ENCODE assay signal across 1 cellular context in the genomic region with DNA sequence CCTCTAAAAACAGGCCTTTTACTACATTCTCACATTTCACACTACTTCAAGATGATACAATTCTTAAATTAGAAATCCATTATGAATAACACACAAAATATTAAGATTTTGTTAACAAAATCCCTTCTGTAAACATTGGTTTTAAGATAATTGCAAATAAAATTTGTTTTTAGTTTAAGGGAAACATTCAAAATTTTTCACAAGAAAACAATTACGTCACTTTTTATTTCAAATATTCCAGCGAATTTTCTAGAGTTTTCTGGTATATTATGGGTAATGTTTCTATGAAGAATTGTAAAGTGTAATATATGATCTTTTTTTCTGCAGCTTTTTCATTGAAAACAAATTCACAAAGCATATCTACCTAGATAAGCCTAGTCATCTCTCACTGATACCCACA.
TF ChIP-seq lines count a peak whose summit lies in the region.

No MANE protein-coding gene starts in this region.

TF ChIP-seq in neural cell, 6 proteins besides CTCF, POLR2A, EP300 and RAD21 (continued from another document):
- TF ChIP-seq, protein P1, sequence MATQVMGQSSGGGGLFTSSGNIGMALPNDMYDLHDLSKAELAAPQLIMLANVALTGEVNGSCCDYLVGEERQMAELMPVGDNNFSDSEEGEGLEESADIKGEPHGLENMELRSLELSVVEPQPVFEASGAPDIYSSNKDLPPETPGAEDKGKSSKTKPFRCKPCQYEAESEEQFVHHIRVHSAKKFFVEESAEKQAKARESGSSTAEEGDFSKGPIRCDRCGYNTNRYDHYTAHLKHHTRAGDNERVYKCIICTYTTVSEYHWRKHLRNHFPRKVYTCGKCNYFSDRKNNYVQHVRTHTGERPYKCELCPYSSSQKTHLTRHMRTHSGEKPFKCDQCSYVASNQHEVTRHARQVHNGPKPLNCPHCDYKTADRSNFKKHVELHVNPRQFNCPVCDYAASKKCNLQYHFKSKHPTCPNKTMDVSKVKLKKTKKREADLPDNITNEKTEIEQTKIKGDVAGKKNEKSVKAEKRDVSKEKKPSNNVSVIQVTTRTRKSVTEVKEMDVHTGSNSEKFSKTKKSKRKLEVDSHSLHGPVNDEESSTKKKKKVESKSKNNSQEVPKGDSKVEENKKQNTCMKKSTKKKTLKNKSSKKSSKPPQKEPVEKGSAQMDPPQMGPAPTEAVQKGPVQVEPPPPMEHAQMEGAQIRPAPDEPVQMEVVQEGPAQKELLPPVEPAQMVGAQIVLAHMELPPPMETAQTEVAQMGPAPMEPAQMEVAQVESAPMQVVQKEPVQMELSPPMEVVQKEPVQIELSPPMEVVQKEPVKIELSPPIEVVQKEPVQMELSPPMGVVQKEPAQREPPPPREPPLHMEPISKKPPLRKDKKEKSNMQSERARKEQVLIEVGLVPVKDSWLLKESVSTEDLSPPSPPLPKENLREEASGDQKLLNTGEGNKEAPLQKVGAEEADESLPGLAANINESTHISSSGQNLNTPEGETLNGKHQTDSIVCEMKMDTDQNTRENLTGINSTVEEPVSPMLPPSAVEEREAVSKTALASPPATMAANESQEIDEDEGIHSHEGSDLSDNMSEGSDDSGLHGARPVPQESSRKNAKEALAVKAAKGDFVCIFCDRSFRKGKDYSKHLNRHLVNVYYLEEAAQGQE (IDR thresholded peaks at IDR 0.05; ENCODE audit: borderline replicate concordance): no peak
- no peak for TF ChIP-seq POLR2AphosphoS5 (IDR thresholded peaks at IDR 0.05)
- TF ChIP-seq MXI1 (conservative IDR thresholded peaks at IDR 0.05; ENCODE audit: poor library complexity, severe bottlenecking): no peak
TF ChIP-seq in neural cell: peak in this region for 0.
